Comparison of ENCODE assay signal across 9 cellular contexts in genomic region chr1:225735252-225736149, GRCh38. TPM values are rescaled to one million over a fixed set of nuclear protein-coding genes. Genes with fewer than 3 reads are reported as not detected.
DNase-seq lines count a peak whose midpoint lies in the region; ATAC-seq and TF ChIP-seq lines count a peak whose summit lies in the region.
"Had no signal": no experiment of that assay in that cellular context is flagged by ENCODE, and none has a peak within 500 bp of the region (broad histone marks: within the 10 kb centered on the region; RNA-seq: fewer than 3 reads in every experiment).

No MANE protein-coding gene starts in this region.

- H3K9me3 ChIP-seq in SJCRH30 (replicated peaks) (no peaks in the 10 kb centered on the region), left ventricle myocardium inferior (replicated peaks) (no peaks in the 10 kb centered on the region)

- intact Hi-C loops in left ventricle myocardium inferior (cut with micrococcal nuclease): no loop called here

- H3K27me3 ChIP-seq in SJCRH30 (no peaks in the 10 kb centered on the region), left ventricle myocardium inferior (ENCODE audit: low read depth) (no peaks in the 10 kb centered on the region)

- TF ChIP-seq CTCF in left ventricle myocardium inferior (IDR thresholded peaks at IDR 0.05; ENCODE audit: borderline replicate concordance): no peak

- no peak overlapping the region for H3K4me3 ChIP-seq in SJCRH30
- H3K4me3 ChIP-seq in left ventricle myocardium inferior: no peak overlapping the region
- no peak overlapping the region for H3K4me3 ChIP-seq in skeletal muscle cell (ENCODE audit: low read depth, low read length)

- no peak for ATAC-seq in GM21423 (IDR thresholded peaks at IDR 0.05; ENCODE audit: unreplicated experiment)

- DNase-seq in GM04503 (ENCODE audit: low read depth) (peak; percentile 93), SJCRH30 (peak; percentile 70 to 72), left ventricle myocardium inferior (peak; percentile 68), skeletal muscle cell (ENCODE audit: low read depth) (peak; percentile 97), NCI-H510A treated with DMSO at 0.1 percent for 48 hours (lab: John Stamatoyannopoulos, UW) (no peak)
- no peak for DNase-seq in stimulated activated CD4-positive, alpha-beta T cell treated with anti-CD3 and anti-CD28 coated beads, Interleukin-2, amount 100 ng/mL, for 24 hours
- DNase-seq in activated CD4-positive, alpha-beta T cell treated with anti-CD3 and anti-CD28 coated beads, Interleukin-2, amount 50 U/mL, for 4 hours: no peak
- DNase-seq: stimulated activated CD4-positive, alpha-beta T cell treated with anti-CD3 and anti-CD28 coated beads, Interleukin-4, amount 100 ng/mL, for 4 hours had no signal

- H3K36me3 ChIP-seq in SJCRH30: no peaks in the 10 kb centered on the region
- no peaks in the 10 kb centered on the region for H3K36me3 ChIP-seq in left ventricle myocardium inferior

- peaks cover 22% of the 10 kb centered on the region for H3K4me1 ChIP-seq in SJCRH30
- peaks cover 25% of the 10 kb centered on the region for H3K4me1 ChIP-seq in left ventricle myocardium inferior

- no peak overlapping the region for H3K27ac ChIP-seq in SJCRH30
- H3K27ac ChIP-seq in left ventricle myocardium inferior (replicated peaks): peak overlapping the region; percentile 79

RNA-seq across cellular contexts. Expression of gene SRP9, which starts 42.1 kb away (rescaled TPM):
- total RNA-seq in SJCRH30 (2014; rRNA removed; shearing (Covaris generic)): 618 and 654 TPM in 2 replicates
- total RNA-seq in left ventricle myocardium inferior: 205 TPM

Comparison
In these comparisons a context has a peak if more than half of its experiments do, and no peak if none do; other contexts are left out.
1. DNase-seq: peak in GM04503 (single experiment), SJCRH30 (2 of 2), left ventricle myocardium inferior (single experiment) and skeletal muscle cell (single experiment); none in stimulated activated CD4-positive, alpha-beta T cell treated with anti-CD3 and anti-CD28 coated beads, Interleukin-2, amount 100 ng/mL, for 24 hours (0 of 2), NCI-H510A treated with DMSO at 0.1 percent for 48 hours (single experiment) and activated CD4-positive, alpha-beta T cell treated with anti-CD3 and anti-CD28 coated beads, Interleukin-2, amount 50 U/mL, for 4 hours (0 of 2).